In the genomic region with DNA sequence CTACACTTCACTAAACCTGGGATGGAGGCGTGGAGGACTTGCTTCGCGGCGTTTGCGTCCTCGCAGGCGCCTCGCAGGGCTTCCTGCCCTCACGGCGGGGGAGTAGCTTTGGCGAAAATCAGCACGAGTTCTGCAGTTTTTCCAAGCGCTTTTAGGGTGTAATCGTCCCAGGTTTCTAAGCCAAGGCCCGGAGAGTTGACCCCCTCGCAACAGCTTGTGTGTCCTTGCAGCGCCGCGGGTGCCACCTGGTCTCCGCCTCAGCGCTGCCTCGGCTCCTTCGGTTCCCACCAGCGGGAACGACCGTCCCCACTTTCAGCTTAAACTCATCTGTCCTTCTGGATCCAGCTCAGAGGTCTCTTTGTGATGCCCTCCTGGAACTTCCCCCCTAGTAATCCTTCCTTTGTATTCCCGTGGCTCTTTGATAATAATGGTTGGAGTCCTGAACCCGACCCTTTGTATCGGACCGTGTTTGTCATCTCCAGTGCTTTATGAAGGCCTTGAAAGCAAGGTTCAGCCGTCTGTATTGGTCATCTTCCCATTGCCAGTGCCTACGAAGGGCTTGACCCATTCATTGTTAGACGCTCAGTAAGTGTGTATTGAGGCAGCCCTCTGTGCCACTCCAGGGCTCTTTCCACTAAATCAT, we compare ENCODE assay signal across 9 cellular contexts. TPM values are rescaled to one million over a fixed set of nuclear protein-coding genes. Genes with fewer than 3 reads are reported as not detected.
A peak's percentile ranks its signal among the peaks of the same experiment; 100 is the strongest.
DNase-seq lines count a peak whose midpoint lies in the region; ATAC-seq and TF ChIP-seq lines count a peak whose summit lies in the region.
"Had no signal": no experiment of that assay in that cellular context is flagged by ENCODE, and none has a peak within 500 bp of the region (broad histone marks: within the 10 kb centered on the region; RNA-seq: fewer than 3 reads in every experiment).

No MANE protein-coding gene starts in this region.

- peak overlapping the region; percentile 94 for H3K4me3 Mint-ChIP-seq in chondrocyte (ENCODE audit: unreplicated experiment)

- WGBS in liver, result 2% methylated on average over 33 of the region's 33 CpGs
- 7% methylated on average over 33 of the region's 33 CpGs for WGBS in thymus

- peak; percentile 6 for ATAC-seq in HG02763 (IDR thresholded peaks at IDR 0.05; ENCODE audit: unreplicated experiment)

- H3K9me3 ChIP-seq in liver (ENCODE audit: control insufficient read depth in 4 of 4, low read length in 3 of 4), result no peaks in the 10 kb centered on the region
- no peaks in the 10 kb centered on the region for H3K9me3 ChIP-seq in thymus (ENCODE audit: control insufficient read depth)

- peaks cover 36% of the 10 kb centered on the region for H3K4me1 Mint-ChIP-seq in chondrocyte (ENCODE audit: low read depth)

- no peak for TF ChIP-seq RAD21 in liver (IDR thresholded peaks at IDR 0.05)

- H3K4me3 ChIP-seq in liver (ENCODE audit: low read depth in 1 of 3, low read length in 3 of 3), result peak overlapping the region; percentile 75 to 97 (median 87)
- H3K4me3 ChIP-seq in thymus (ENCODE audit: low read length), result peak overlapping the region; percentile 84

- H3K36me3 ChIP-seq in liver (ENCODE audit: control insufficient read depth in 4 of 4, insufficient read depth in 3 of 4, low read depth in 1 of 4, low read length in 3 of 4) (peaks cover 0 to 9% (median 2%) of the 10 kb centered on the region in 4 donors), thymus (ENCODE audit: control insufficient read depth, insufficient read depth) (peaks cover 2% of the 10 kb centered on the region)

- H3K27me3 ChIP-seq in liver (ENCODE audit: control insufficient read depth in 4 of 4, insufficient read depth in 4 of 4, low read length in 3 of 4) (no peaks in the 10 kb centered on the region), thymus (ENCODE audit: control insufficient read depth, insufficient read depth) (no peaks in the 10 kb centered on the region)

- no peaks in the 10 kb centered on the region for H3K9me3 Mint-ChIP-seq in chondrocyte (ENCODE audit: low read depth)

- H3K4me1 ChIP-seq in liver (ENCODE audit: control insufficient read depth in 4 of 4, insufficient read depth in 4 of 4, low read length in 3 of 4) (peaks cover 6 to 23% (median 18%) of the 10 kb centered on the region in 4 donors), thymus (ENCODE audit: control insufficient read depth, insufficient read depth, low read length) (peaks cover 11% of the 10 kb centered on the region)

- H3K36me3 Mint-ChIP-seq in chondrocyte (ENCODE audit: low read depth), result peaks cover 8% of the 10 kb centered on the region

- H3K27ac ChIP-seq in liver (ENCODE audit: low read depth in 1 of 2, low read length in 2 of 2) (peak overlapping the region; percentile 99 to 100), thymus (ENCODE audit: low read depth) (peak overlapping the region; percentile 99)

- H3K9ac ChIP-seq in liver (ENCODE audit: low read depth in 1 of 2, low read length in 2 of 2), result peak overlapping the region; percentile 93 to 95

- TF ChIP-seq CTCF in chondrocyte (IDR thresholded peaks at IDR 0.05) (no peak), liver (IDR thresholded peaks at IDR 0.05; ENCODE audit: low read depth, low read length, missing input control) (no peak)

- peak; percentile 46 to 70 for DNase-seq in NCI-H524 (lab: John Stamatoyannopoulos, UW)
- no peak for DNase-seq in NCI-H524 treated with DMSO at 0.1 percent for 48 hours (lab: John Stamatoyannopoulos, UW)
- DNase-seq in NOMO-1 (lab: John Stamatoyannopoulos, UW; ENCODE audit: unreplicated experiment in 2 of 2), result peak; percentile 12 to 37
- no peak for DNase-seq in chondrocyte (ENCODE audit: low spot score)
- no peak for DNase-seq in D341Med (ENCODE audit: low spot score)

- H3K27ac Mint-ChIP-seq in chondrocyte (ENCODE audit: unreplicated experiment), result peak overlapping the region; percentile 99

- no peaks in the 10 kb centered on the region for H3K27me3 Mint-ChIP-seq in chondrocyte (ENCODE audit: low read depth)

TF ChIP-seq in liver, 16 proteins besides CTCF, POLR2A, EP300 and RAD21:
- TF ChIP-seq HNF4A (conservative IDR thresholded peaks at IDR 0.05) (peak in 1 of 2 donors; percentile 20), FOXA1 (IDR thresholded peaks at IDR 0.05) (no peak)

RNA-seq across cellular contexts. Expression of gene SMARCE1, which starts 0.8 kb away (rescaled TPM):
- 92.9 to 120 TPM (median 93.1 TPM) in 3 replicates for total RNA-seq in chondrocyte
- 10 to 100 TPM; 33.8 to 38.9 TPM for total RNA-seq in liver
- polyA plus RNA-seq in liver, result 10 to 100 TPM; 25.0 to 40.8 TPM
- 109 TPM for polyA plus RNA-seq in thymus

RNA-seq across cellular contexts. Expression of gene KRT222, which starts 16.5 kb away (rescaled TPM):
- total RNA-seq in chondrocyte, result not detected in 3 replicates
- total RNA-seq in liver, result 1 to 10 TPM; 2.7 to 5.6 TPM
- 1 to 10 TPM; 1.9 to 3.1 TPM for polyA plus RNA-seq in liver
- polyA plus RNA-seq in thymus, result 0.84 TPM
- total RNA-seq: myocyte had no signal

RNA-seq across cellular contexts. Expression of gene KRT24, which starts 55.1 kb away (rescaled TPM):
- total RNA-seq in chondrocyte (not detected in 3 replicates), liver (not detected)
- polyA plus RNA-seq in liver (not detected), thymus (1.9 TPM)
- total RNA-seq: myocyte had no signal

Comparison
In these comparisons a context has a peak if more than half of its experiments do, and no peak if none do; other contexts are left out.
1. DNase-seq: peak in NCI-H524 (2 of 2) and NOMO-1 (2 of 2); none in NCI-H524 treated with DMSO at 0.1 percent for 48 hours (single experiment), chondrocyte (single experiment) and D341Med (single experiment).